Comparison of ENCODE assay signal across 1 cellular context in the genomic region with DNA sequence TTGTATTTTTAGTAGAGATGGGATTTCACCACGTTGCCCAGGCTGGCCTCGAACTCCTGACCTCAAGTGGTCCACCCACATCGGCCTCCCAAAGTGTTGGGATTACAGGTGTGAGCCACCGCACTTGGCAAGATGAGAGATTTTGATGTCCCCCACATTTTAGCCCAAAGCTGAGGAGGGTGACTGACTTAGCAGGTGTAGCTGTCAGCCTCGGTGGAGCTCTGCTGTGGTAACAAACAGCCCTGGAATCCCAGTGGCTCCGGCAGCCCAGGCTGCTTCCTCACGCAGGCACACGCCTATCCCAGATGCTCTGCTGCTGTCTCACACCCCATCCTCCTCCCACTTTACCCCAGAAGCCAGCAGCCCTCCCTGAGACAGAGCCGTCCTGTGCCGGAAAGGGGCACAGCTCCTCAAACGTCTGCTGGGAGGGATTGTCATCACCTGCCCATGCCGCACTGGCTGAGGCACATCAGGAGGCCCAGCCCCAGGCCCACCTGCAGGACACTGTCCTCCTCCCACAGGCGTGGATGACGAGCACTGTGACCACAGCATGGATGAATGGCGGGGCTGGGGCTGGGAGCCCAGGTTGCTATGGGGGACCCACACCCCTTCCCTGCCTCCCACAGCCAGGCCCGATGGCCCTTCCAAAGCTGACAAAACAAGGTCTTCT.
TF ChIP-seq lines count a peak whose summit lies in the region.

No MANE protein-coding gene starts in this region.

TF ChIP-seq in HepG2, 621 proteins besides CTCF, POLR2A, EP300 and RAD21 (continued from another document):
- TF ChIP-seq ZNF792 (CRISPR knock-in tag; IDR thresholded peaks at IDR 0.05) (no peak), ATF3 (CRISPR knock-in tag; IDR thresholded peaks at IDR 0.05) (no peak), ZNF687 (CRISPR knock-in tag; IDR thresholded peaks at IDR 0.05) (peak; percentile 28; the same call in 1 of the 2 replicates), WIZ (CRISPR knock-in tag; IDR thresholded peaks at IDR 0.05) (no peak)
